ENCODE assay signal across 19 cellular contexts in the genomic region with DNA sequence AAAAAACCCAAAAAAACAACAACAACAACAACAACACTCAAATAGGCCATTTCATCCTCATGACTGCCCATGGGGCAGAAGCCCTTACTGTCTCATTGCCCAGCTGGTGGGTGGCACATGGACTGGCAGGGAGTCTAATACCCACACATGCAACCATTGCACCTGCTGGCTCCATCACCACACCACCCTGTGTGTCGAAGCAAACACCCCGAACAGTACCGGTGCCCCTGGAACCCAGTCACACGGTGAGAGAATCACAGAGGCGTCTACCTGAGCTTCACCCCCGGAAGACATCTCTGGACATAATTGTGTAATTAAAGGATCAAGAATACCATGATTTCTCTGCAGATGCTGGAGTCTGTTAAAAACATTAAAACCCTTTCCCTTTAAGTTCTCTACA. TPM values are rescaled to one million over a fixed set of nuclear protein-coding genes. Genes with fewer than 3 reads are reported as not detected.
"Had no signal": no experiment of that assay in that cellular context is flagged by ENCODE, and none has a peak within 500 bp of the region (broad histone marks: within the 10 kb centered on the region; RNA-seq: fewer than 3 reads in every experiment).

No MANE protein-coding gene starts in this region.

- H3K27ac ChIP-seq: HL-60, KMS-11 had no signal

- H3K4me3 ChIP-seq: K562 had no signal

- H3K36me3 Mint-ChIP-seq: IgD-negative memory B cell had no signal

- ATAC-seq: K562 had no signal

- DNase-seq: Kasumi-1, MM.1S, NCI-H1092 treated with DMSO at 0.1 percent for 48 hours, NCI-H1436, NCI-H187, NCI-H2081 treated with DMSO at 0.1 percent for 48 hours, NCI-H2171, NCI-H226, NCI-H446, NCI-H510A, NCI-H524 treated with DMSO at 0.1 percent for 48 hours, NCI-H774, RPMI8226 had no signal

- H3K4me1 Mint-ChIP-seq: IgD-negative memory B cell had no signal

- H3K27ac Mint-ChIP-seq: IgD-negative memory B cell had no signal

- H3K4me3 Mint-ChIP-seq: IgD-negative memory B cell had no signal

- H3K4me2 ChIP-seq: KMS-11 had no signal

RNA-seq across cellular contexts. Expression of gene PAEP, which starts 6.5 kb away (rescaled TPM):
- total RNA-seq: M059J had no signal
- polyA plus RNA-seq: IgD-negative memory B cell had no signal

RNA-seq across cellular contexts. Expression of gene OBP2A, which starts 22.1 kb away (rescaled TPM):
- total RNA-seq: K562, M059J, SK-MEL-5 had no signal
- polyA plus RNA-seq: IgD-negative memory B cell, K562 had no signal

RNA-seq across cellular contexts. Expression of gene LCN1, which starts 46.8 kb away (rescaled TPM):
- total RNA-seq: K562, M059J, SK-MEL-5 had no signal
- polyA plus RNA-seq: IgD-negative memory B cell, K562 had no signal
